Comparison of ENCODE assay signal across 15 cellular contexts in genomic region chr11:77457340-77457739, GRCh38. TPM values are rescaled to one million over a fixed set of nuclear protein-coding genes. Genes with fewer than 3 reads are reported as not detected.
DNase-seq lines count a peak whose midpoint lies in the region; ATAC-seq and TF ChIP-seq lines count a peak whose summit lies in the region.
"Had no signal": no experiment of that assay in that cellular context is flagged by ENCODE, and none has a peak within 500 bp of the region (broad histone marks: within the 10 kb centered on the region; RNA-seq: fewer than 3 reads in every experiment).

No MANE protein-coding gene starts in this region.

- ATAC-seq in GM19023 (IDR thresholded peaks at IDR 0.05; ENCODE audit: unreplicated experiment) (peak; percentile 12), HG02610 (IDR thresholded peaks at IDR 0.05; ENCODE audit: unreplicated experiment) (peak; percentile 32), HG03460 (IDR thresholded peaks at IDR 0.05; ENCODE audit: unreplicated experiment) (peak; percentile 15), memory B cell (ENCODE audit: low read depth) (peak; percentile 37), HG03025 (IDR thresholded peaks at IDR 0.05; ENCODE audit: low FRiP score, unreplicated experiment) (no peak)
- ATAC-seq: Right ventricle myocardium inferior had no signal

- H3K36me3 Mint-ChIP-seq in memory B cell = no peaks in the 10 kb centered on the region

- WGBS in esophagus squamous epithelium, 2 donors = 72 to 76% methylated on average over 5 of the region's 5 CpGs

- H3K9me3 ChIP-seq in esophagus squamous epithelium = no peaks in the 10 kb centered on the region
- H3K9me3 ChIP-seq: spleen had no signal

- intact Hi-C loops in esophagus squamous epithelium (cut with DNase I) = no loop called here

- no peak overlapping the region for H3K4me3 ChIP-seq in esophagus squamous epithelium

- no peaks in the 10 kb centered on the region for H3K9me3 Mint-ChIP-seq in memory B cell
- H3K9me3 Mint-ChIP-seq: CD8-positive, alpha-beta memory T cell had no signal

- H3K27ac ChIP-seq in esophagus squamous epithelium = no peak overlapping the region

- peaks cover 11% of the 10 kb centered on the region for H3K4me1 Mint-ChIP-seq in memory B cell

- no peaks in the 10 kb centered on the region for H3K36me3 ChIP-seq in esophagus squamous epithelium
- H3K36me3 ChIP-seq: spleen had no signal

- no peak overlapping the region for H3K27ac Mint-ChIP-seq in memory B cell
- H3K27ac Mint-ChIP-seq: CD8-positive, alpha-beta memory T cell had no signal

- H3K27me3 Mint-ChIP-seq in memory B cell = peaks cover 7% of the 10 kb centered on the region

- no peak overlapping the region for H3K4me3 Mint-ChIP-seq in memory B cell
- H3K4me3 Mint-ChIP-seq: CD8-positive, alpha-beta memory T cell had no signal

- TF ChIP-seq POLR2A in esophagus squamous epithelium (IDR thresholded peaks at IDR 0.05) = no peak

- no peak for DNase-seq in memory B cell (ENCODE audit: low spot score in 2 of 2)
- no peak for DNase-seq in esophagus squamous epithelium (lab: John Stamatoyannopoulos, UW)
- no peak for DNase-seq in superior temporal gyrus (ENCODE audit: extremely low spot score)
- no peak for DNase-seq in NCI-H1694 (lab: John Stamatoyannopoulos, UW)
- DNase-seq: activated CD4-positive, CD25-positive, alpha-beta regulatory T cell; activated naive CD4-positive, alpha-beta T cell; CD8-positive, alpha-beta memory T cell; NCI-H2171 treated with DMSO at 0.1 percent for 48 hours; spleen; stimulated activated naive CD4-positive, alpha-beta T cell had no signal

- H3K27me3 ChIP-seq in esophagus squamous epithelium = no peaks in the 10 kb centered on the region
- H3K27me3 ChIP-seq: spleen had no signal

- peaks cover 0 to 4% (median 0%) of the 10 kb centered on the region in 3 donors for H3K4me1 ChIP-seq in esophagus squamous epithelium

- no peak for TF ChIP-seq CTCF in esophagus squamous epithelium (IDR thresholded peaks at IDR 0.05)

RNA-seq across cellular contexts. Expression of gene PAK1, which starts 16.6 kb away (rescaled TPM):
- total RNA-seq in esophagus squamous epithelium = 10 to 100 TPM; 17.4 to 41.6 (median 24.8) TPM
